ENCODE assay signal across 7 cellular contexts in genomic region chr16:27457605-27457900, GRCh38. TPM values are rescaled to one million over a fixed set of nuclear protein-coding genes. Genes with fewer than 3 reads are reported as not detected.
A peak's percentile ranks its signal among the peaks of the same experiment; 100 is the strongest.
DNase-seq lines count a peak whose midpoint lies in the region; ATAC-seq, FAIRE-seq and TF ChIP-seq lines count a peak whose summit lies in the region.
"Not testable (repeated sequence)": the region's sequence is repeated elsewhere in the genome, so short reads cannot be mapped to it uniquely, and the experiment has no call there.

No MANE protein-coding gene starts in this region.

- not testable (repeated sequence) for H3K4me3 ChIP-seq in IMR-90 (ENCODE audit: insufficient read depth, low read depth, low read length); H1 (ENCODE audit: extremely low read depth in 1 of 4, insufficient read depth in 2 of 4, low read depth in 3 of 4, low read length in 4 of 4); HepG2 (replicated peaks in 1 of 3; ENCODE audit: insufficient read depth in 1 of 3, low read depth in 2 of 3, low read length in 3 of 3); spleen

- H3K4me2 ChIP-seq in IMR-90 (ENCODE audit: low read depth, low read length); H1 (ENCODE audit: insufficient read depth in 1 of 2, low read depth in 2 of 2, low read length in 2 of 2); HepG2 (ENCODE audit: low read depth, low read length): not testable (repeated sequence)

- H3K9ac ChIP-seq in IMR-90 (ENCODE audit: low read depth, low read length); H1 (replicated peaks in 1 of 4; ENCODE audit: extremely low read depth in 1 of 4, low read depth in 3 of 4, low read length in 3 of 4); HepG2 (ENCODE audit: insufficient read depth, low read depth, low read length): not testable (repeated sequence)

- not testable (repeated sequence) for H3K9me1 ChIP-seq in IMR-90 (ENCODE audit: insufficient read depth, low read length)

- H3K27ac Mint-ChIP-seq in CD4-positive, alpha-beta T cell = peak overlapping the region; percentile 61
- peak overlapping the region; percentile 21 for H3K27ac Mint-ChIP-seq in activated CD8-positive, alpha-beta memory T cell treated with anti-CD3 and anti-CD28 coated beads, Interleukin-2, amount 10 ng/mL, durations not matched to agents 7 days and 5 days
- H3K27ac Mint-ChIP-seq in activated naive CD4-positive, alpha-beta T cell treated with anti-CD3 and anti-CD28 coated beads, Interleukin-2, amount 50 U/mL, for 72 hours = peak overlapping the region; percentile 88 to 93

- H3K79me1 ChIP-seq in IMR-90 (ENCODE audit: low read depth in 1 of 2, low read length in 2 of 2); H1 (ENCODE audit: low read depth, low read length): not testable (repeated sequence)

- in situ Hi-C loops in IMR-90 (cut with MboI; ENCODE audit: low sequenced_read_pairs) = loop anchor here (10.0 to 25.0 kb wide), 2 partner anchors 303 to 1620 kb away; no protein-coding TSS in a partner anchor
- in situ Hi-C loops in HepG2 (cut with HindIII; ENCODE audit: extremely low pct_ligation_motif_present, low pct_unique_long_range_greater_than_20kb) = loop anchor here (10.0 kb wide), 1 partner anchor 283 kb away; no protein-coding TSS in a partner anchor

- 87% methylated on average over 6 of the region's 17 CpGs; no CpG with 5 or more reads in 1 of the 2 experiments for WGBS in IMR-90 (ENCODE audit: extremely low coverage in 2 of 2, insufficient read length in 1 of 2), 2 experiments
- WGBS in H1 (ENCODE audit: extremely low coverage in 1 of 2, insufficient coverage in 1 of 2, insufficient read length in 1 of 2, insufficient replicate concordance in 2 of 2, low coverage in 1 of 2, low lambda C conversion rate in 2 of 2, missing lambda C conversion rate in 1 of 2), 2 experiments = 96% methylated on average over 12 of the region's 17 CpGs; no CpG with 5 or more reads in 1 of the 2 experiments
- 87% methylated on average over 17 of the region's 17 CpGs for WGBS in HepG2 (ENCODE audit: low lambda C conversion rate)
- WGBS in spleen, 5 donors = 88 to 95% (median 92%) methylated on average over 17 of the region's 17 CpGs

- not testable (repeated sequence) for H2BK20ac ChIP-seq in IMR-90 (ENCODE audit: low read depth, low read length); H1 (ENCODE audit: low read length)

- H2AK9ac ChIP-seq in IMR-90 (replicated peaks; ENCODE audit: low read depth, low read length, poor library complexity) = peak overlapping the region; percentile 48

- H2BK120ac ChIP-seq in IMR-90 (ENCODE audit: low read depth, low read length); H1 (replicated peaks; ENCODE audit: low read depth, low read length): not testable (repeated sequence)

- not testable (repeated sequence) for FAIRE-seq in H1 (lab: Jason Lieb, UNC); HepG2 (lab: Jason Lieb, UNC)

- not testable (repeated sequence) for H3K18ac ChIP-seq in IMR-90 (ENCODE audit: low read depth, low read length); H1 (ENCODE audit: extremely low read depth, low read length)

- peaks cover 23% of the 10 kb centered on the region for H3K36me3 Mint-ChIP-seq in CD4-positive, alpha-beta T cell (ENCODE audit: low read depth)
- not testable (repeated sequence) for H3K36me3 Mint-ChIP-seq in activated CD8-positive, alpha-beta memory T cell treated with anti-CD3 and anti-CD28 coated beads, Interleukin-2, amount 10 ng/mL, durations not matched to agents 7 days and 5 days
- H3K36me3 Mint-ChIP-seq in activated naive CD4-positive, alpha-beta T cell treated with anti-CD3 and anti-CD28 coated beads, Interleukin-2, amount 50 U/mL, for 72 hours = peaks cover 6 to 13% of the 10 kb centered on the region in 2 donors

- peaks cover 47% of the 10 kb centered on the region for H3K4me1 Mint-ChIP-seq in CD4-positive, alpha-beta T cell (ENCODE audit: low read depth)
- peaks cover 33% of the 10 kb centered on the region for H3K4me1 Mint-ChIP-seq in activated CD8-positive, alpha-beta memory T cell treated with anti-CD3 and anti-CD28 coated beads, Interleukin-2, amount 10 ng/mL, durations not matched to agents 7 days and 5 days

- not testable (repeated sequence) for H3K27me3 ChIP-seq in CD4-positive, alpha-beta T cell (ENCODE audit: control insufficient read depth, insufficient read depth, low read length); IMR-90 (ENCODE audit: control insufficient read depth, insufficient read depth, low read length); H1 (replicated peaks in 1 of 4; ENCODE audit: control insufficient read depth in 3 of 4, extremely low read depth in 1 of 4, insufficient read depth in 3 of 4, low read length in 3 of 4); HepG2 (ENCODE audit: control insufficient read depth in 1 of 2, insufficient read depth in 2 of 2, low read length in 2 of 2); spleen (replicated peaks in 1 of 7)

- CTCF ChIA-PET in CD4-positive, alpha-beta T cell (lab: Charles Lee) = interaction anchor here (0.7 kb wide), 1 partner anchor 118 kb away, joined by 3 read pairs; no protein-coding TSS in a partner anchor
- CTCF ChIA-PET in IMR-90 (lab: Yijun Ruan, JAX); H1 (lab: Charles Lee; ENCODE audit: partially characterized antibody): not testable (repeated sequence)
- CTCF ChIA-PET in activated CD8-positive, alpha-beta memory T cell treated with anti-CD3 and anti-CD28 coated beads, Interleukin-2, amount 10 ng/mL, durations not matched to agents 7 days and 5 days (lab: Charles Lee) = interaction anchor here (1.5 to 2.9 kb wide), 4 partner anchors 86 to 278 kb away, joined by 5 to 9 read pairs (median 7); no protein-coding TSS in a partner anchor
- CTCF ChIA-PET in HepG2 (lab: Yijun Ruan, JAX; ENCODE audit: low intra/inter-chr PET ratio, low total read pairs) = interaction anchor here (0.8 to 2.0 kb wide), 3 partner anchors 223 to 302 kb away, joined by 4 to 17 read pairs (median 10); no protein-coding TSS in a partner anchor

- TF ChIP-seq RAD21 in IMR-90 (IDR thresholded peaks at IDR 0.05; ENCODE audit: low read length); H1 (IDR thresholded peaks at IDR 0.05 in 1 of 2, conservative IDR thresholded peaks at IDR 0.05 in 1 of 2; ENCODE audit: low read depth in 2 of 2, low read length in 2 of 2); HepG2 (CRISPR knock-in tag; IDR thresholded peaks at IDR 0.05): not testable (repeated sequence)

- H2BK15ac ChIP-seq in IMR-90 (ENCODE audit: low read depth, low read length); H1 (ENCODE audit: low read length): not testable (repeated sequence)

- H2AK5ac ChIP-seq in IMR-90 (ENCODE audit: low read depth, low read length) = peak overlapping the region; percentile 60; the same call in 1 of the 2 replicates
- not testable (repeated sequence) for H2AK5ac ChIP-seq in H1 (ENCODE audit: low read depth, low read length)

- intact Hi-C loops in CD4-positive, alpha-beta T cell (cut with DNase I, micrococcal nuclease) = loop anchor here (1.0 to 5.0 kb wide), 6 partner anchors 89 to 1620 kb away; no protein-coding TSS in a partner anchor
- intact Hi-C loops in IMR-90 (cut with micrococcal nuclease) (loop anchor here (1.0 to 2.0 kb wide), 5 partner anchors 89 to 347 kb away; no protein-coding TSS in a partner anchor), HepG2 (cut with micrococcal nuclease; ENCODE audit: unreplicated experiment) (loop anchor here (1.0 to 5.0 kb wide), 3 partner anchors 80 to 278 kb away; no protein-coding TSS in a partner anchor), spleen (cut with DNase I; ENCODE audit: low total_unique reads) (loop anchor here (5.0 to 10.0 kb wide), 3 partner anchors 83 to 300 kb away; no protein-coding TSS in a partner anchor)

- H3K27me3 Mint-ChIP-seq in CD4-positive, alpha-beta T cell; activated CD8-positive, alpha-beta memory T cell treated with anti-CD3 and anti-CD28 coated beads, Interleukin-2, amount 10 ng/mL, durations not matched to agents 7 days and 5 days: not testable (repeated sequence)

- not testable (repeated sequence) for ATAC-seq in CD4-positive, alpha-beta T cell (ENCODE audit: poor library complexity); IMR-90 (ENCODE audit: low read depth); activated CD8-positive, alpha-beta memory T cell treated with anti-CD3 and anti-CD28 coated beads, Interleukin-2, amount 10 ng/mL, durations not matched to agents 7 days and 5 days; activated naive CD4-positive, alpha-beta T cell treated with anti-CD3 and anti-CD28 coated beads, Interleukin-2, amount 50 U/mL, for 72 hours; HepG2

- not testable (repeated sequence) for H3K56ac ChIP-seq in IMR-90 (ENCODE audit: extremely low read depth, insufficient read depth, low read length); H1 (replicated peaks; ENCODE audit: insufficient read length, low read depth, low read length)

- not testable (repeated sequence) for H3K23me2 ChIP-seq in H1 (ENCODE audit: low read depth, low read length)

- H3K4me1 ChIP-seq in IMR-90 (ENCODE audit: control insufficient read depth, insufficient read depth, low read length); H1 (replicated peaks in 1 of 4; ENCODE audit: control insufficient read depth in 3 of 4, insufficient read depth in 4 of 4, low read length in 3 of 4); HepG2 (ENCODE audit: insufficient read depth, low read length): not testable (repeated sequence)
- peaks cover 7 to 50% (median 29%) of the 10 kb centered on the region in 6 donors for H3K4me1 ChIP-seq in spleen

- not testable (repeated sequence) for H3K14ac ChIP-seq in IMR-90 (replicated peaks; ENCODE audit: low read depth, low read length); H1 (ENCODE audit: insufficient read length)

- not testable (repeated sequence) for TF ChIP-seq CTCF in CD4-positive, alpha-beta T cell (IDR thresholded peaks at IDR 0.05); IMR-90 (conservative IDR thresholded peaks at IDR 0.05; ENCODE audit: low read depth, low read length); H1 (IDR thresholded peaks at IDR 0.05; ENCODE audit: control extremely low read depth in 1 of 3, insufficient read depth in 1 of 3, low read depth in 1 of 3, low read length in 3 of 3); HepG2 (CRISPR knock-in tag; IDR thresholded peaks at IDR 0.05); spleen (IDR thresholded peaks at IDR 0.05 in 8 of 11, conservative IDR thresholded peaks at IDR 0.05 in 3 of 11)

- H4K5ac ChIP-seq in IMR-90 (ENCODE audit: low read depth, low read length); H1 (ENCODE audit: insufficient read length, low read depth, low read length): not testable (repeated sequence)

- POLR2A ChIA-PET in CD4-positive, alpha-beta T cell (lab: Charles Lee) = interaction anchor here (1.3 kb wide), 1 partner anchor 278 kb away, joined by 5 read pairs; no protein-coding TSS in a partner anchor
- POLR2A ChIA-PET in IMR-90 (lab: Charles Lee; ENCODE audit: unreplicated experiment); HepG2 (lab: Yijun Ruan, JAX): not testable (repeated sequence)
- POLR2A ChIA-PET in H1 (lab: Charles Lee; ENCODE audit: partially characterized antibody) = interaction anchor here (0.6 kb wide), 1 partner anchor 220 kb away, joined by 3 read pairs; no protein-coding TSS in a partner anchor

- H2BK5ac ChIP-seq in IMR-90 (ENCODE audit: low read depth, low read length, poor library complexity, severe bottlenecking); H1 (ENCODE audit: low read depth, low read length): not testable (repeated sequence)

- H4K8ac ChIP-seq in IMR-90 (ENCODE audit: low read depth in 2 of 2, low read length in 2 of 2) = not testable (repeated sequence)
- H4K8ac ChIP-seq in H1 (ENCODE audit: extremely low read depth, insufficient read depth, low read length) = peak overlapping the region; percentile 48; the same call in 1 of the 2 replicates

- H4K20me1 ChIP-seq in IMR-90 (ENCODE audit: insufficient read depth, low read length); H1 (replicated peaks in 1 of 2; ENCODE audit: control insufficient read depth in 1 of 2, insufficient read depth in 2 of 2, low read length in 2 of 2); HepG2 (ENCODE audit: insufficient read depth, low read length): not testable (repeated sequence)

- H3K36me3 ChIP-seq in IMR-90 (ENCODE audit: control insufficient read depth, insufficient read depth, low read length) (peaks cover 32% of the 10 kb centered on the region), H1 (ENCODE audit: control insufficient read depth in 2 of 4, insufficient read depth in 4 of 4, low read length in 3 of 4) (peaks cover 3 to 20% (median 10%) of the 10 kb centered on the region in 4 experiments; a peak in 6 of 8 replicates), HepG2 (replicated peaks in 1 of 2; ENCODE audit: control insufficient read depth in 1 of 2, insufficient read depth in 2 of 2, low read length in 2 of 2) (peaks cover 14 to 30% of the 10 kb centered on the region in 2 experiments; a peak in 4 of 5 replicates), spleen (peaks cover 0 to 38% (median 27%) of the 10 kb centered on the region in 6 donors)

- dilution Hi-C loops in IMR-90 (cut with HindIII; ENCODE audit: low sequenced_read_pairs, unreplicated experiment) = not testable (repeated sequence)

- BruUV-seq in IMR-90 (replicated peaks; lab: Mats Ljungman, UMichigan); HepG2 (replicated peaks; lab: Mats Ljungman, UMichigan): not testable (repeated sequence)

- H3K27ac ChIP-seq in CD4-positive, alpha-beta T cell (ENCODE audit: low read depth, low read length); IMR-90 (ENCODE audit: insufficient read depth, low read length); H1 (ENCODE audit: low read depth, low read length); HepG2 (ENCODE audit: extremely low read length, insufficient read depth, low read length); spleen: not testable (repeated sequence)

- H3K9me3 ChIP-seq in CD4-positive, alpha-beta T cell (ENCODE audit: control insufficient read depth, low read length); IMR-90 (ENCODE audit: control insufficient read depth, insufficient read depth, low read length); H1 (ENCODE audit: insufficient read depth in 2 of 2, low read depth in 1 of 2, low read length in 1 of 2); HepG2 (ENCODE audit: low read length); spleen: not testable (repeated sequence)

- DNase-seq in CD4-positive, alpha-beta T cell; IMR-90; activated CD8-positive, alpha-beta memory T cell treated with anti-CD3 and anti-CD28 coated beads, Interleukin-2, amount 10 ng/mL, durations not matched to agents 7 days and 5 days; activated naive CD4-positive, alpha-beta T cell treated with anti-CD3 and anti-CD28 coated beads, Interleukin-2, amount 50 U/mL, for 72 hours (ENCODE audit: low spot score in 2 of 2); H1 (ENCODE audit: low read depth in 1 of 2, low spot score in 2 of 2); HepG2 (ENCODE audit: low spot score): not testable (repeated sequence)
- peak; percentile 52 for DNase-seq in spleen

- not testable (repeated sequence) for TF ChIP-seq EP300 in H1 (IDR thresholded peaks at IDR 0.05; ENCODE audit: borderline replicate concordance in 1 of 2, low read depth in 2 of 2, low read length in 2 of 2); HepG2 (IDR thresholded peaks at IDR 0.05; ENCODE audit: low read depth in 2 of 2, low read length in 2 of 2); HepG2 (CRISPR knock-in tag; IDR thresholded peaks at IDR 0.05; ENCODE audit: borderline replicate concordance)

- not testable (repeated sequence) for H3K79me2 ChIP-seq in H1 (ENCODE audit: control insufficient read depth in 1 of 2, insufficient read depth in 2 of 2, low read length in 2 of 2); HepG2 (ENCODE audit: insufficient read depth, low read length)

- H2BK12ac ChIP-seq in H1 (ENCODE audit: low read depth, low read length) = not testable (repeated sequence)

- not testable (repeated sequence) for H3K23ac ChIP-seq in IMR-90 (ENCODE audit: low read depth, low read length); H1 (ENCODE audit: insufficient read length)

- H4K91ac ChIP-seq in IMR-90 (ENCODE audit: insufficient read depth, low read depth, low read length); H1 (replicated peaks; ENCODE audit: insufficient read length, low read length): not testable (repeated sequence)

- peak overlapping the region; percentile 34 for H2AFZ ChIP-seq in IMR-90 (replicated peaks; ENCODE audit: low read length, poor library complexity)
- not testable (repeated sequence) for H2AFZ ChIP-seq in H1 (ENCODE audit: low read length); HepG2 (ENCODE audit: low read length)

- H3K4ac ChIP-seq in IMR-90 (ENCODE audit: low read depth, low read length); H1 (replicated peaks; ENCODE audit: insufficient read length, low read depth, low read length): not testable (repeated sequence)

- TF ChIP-seq POLR2A in IMR-90 (IDR thresholded peaks at IDR 0.05; ENCODE audit: low read depth, low read length); H1 (IDR thresholded peaks at IDR 0.05; ENCODE audit: control extremely low read depth in 1 of 2, low read depth in 2 of 2, low read length in 2 of 2); HepG2 (IDR thresholded peaks at IDR 0.05; ENCODE audit: insufficient read depth in 1 of 2, low read depth in 2 of 2, low read length in 2 of 2); spleen (IDR thresholded peaks at IDR 0.05): not testable (repeated sequence)

- H3K4me3 Mint-ChIP-seq in CD4-positive, alpha-beta T cell; activated CD8-positive, alpha-beta memory T cell treated with anti-CD3 and anti-CD28 coated beads, Interleukin-2, amount 10 ng/mL, durations not matched to agents 7 days and 5 days: not testable (repeated sequence)

- H3K9me3 Mint-ChIP-seq in CD4-positive, alpha-beta T cell; activated CD8-positive, alpha-beta memory T cell treated with anti-CD3 and anti-CD28 coated beads, Interleukin-2, amount 10 ng/mL, durations not matched to agents 7 days and 5 days (ENCODE audit: low read depth); activated naive CD4-positive, alpha-beta T cell treated with anti-CD3 and anti-CD28 coated beads, Interleukin-2, amount 50 U/mL, for 72 hours: not testable (repeated sequence)

RNA-seq across cellular contexts. Expression of gene IL21R, which starts 55.6 kb away (rescaled TPM):
- total RNA-seq in CD4-positive, alpha-beta T cell = 10 to 100 TPM; 34.5 to 34.8 TPM
- 0.72 and 0.83 TPM in 2 replicates for total RNA-seq in IMR-90 (2012; rRNA removed)
- polyA plus RNA-seq in IMR-90 (2012; rRNA removed) = 0.83 and 0.97 TPM in 2 replicates
- 0.54 and 0.75 TPM in 2 replicates for polyA plus RNA-seq in IMR-90 (2012; cell fraction: cytosol; rRNA removed)
- 0.38 and 0.77 TPM in 2 replicates for polyA plus RNA-seq in IMR-90 (2012; cell fraction: nucleus; rRNA removed; ENCODE audit: low replicate concordance)
- total RNA-seq in activated CD8-positive, alpha-beta memory T cell treated with anti-CD3 and anti-CD28 coated beads, Interleukin-2, amount 10 ng/mL, durations not matched to agents 7 days and 5 days = 10 to 100 TPM; 24.6 to 38.0 TPM
- total RNA-seq in activated naive CD4-positive, alpha-beta T cell treated with anti-CD3 and anti-CD28 coated beads, Interleukin-2, amount 50 U/mL, for 72 hours = 100 to 1,000 TPM; 103 to 106 TPM
- total RNA-seq in H1 (2021; fragmentation: NEBNext Ultra II Directional; extraction: Animal tissue kit (Norgen Biotek cat#: 25700)) = 0.34 TPM in 2 replicates
- polyA plus RNA-seq in H1 (2011; rRNA removed) = 0.70 and 0.75 TPM in 2 replicates
- 0.79 TPM for polyA plus RNA-seq in H1 (2011; cell fraction: cytosol; rRNA removed)
- 0.43 TPM for polyA plus RNA-seq in H1 (2011; cell fraction: nucleus; rRNA removed)
- polyA plus RNA-seq in H1 (2012, experiment 1 of 2) = 0.29 to 0.58 TPM (median 0.34 TPM) in 4 replicates
- polyA plus RNA-seq in H1 (2012, experiment 2 of 2) = 0.33 TPM
- 0.97 TPM for polyA plus RNA-seq in H1 (2013, experiment 1 of 2)
- 0.96 TPM for polyA plus RNA-seq in H1 (2013, experiment 2 of 2)
- polyA minus RNA-seq in H1 (2011; rRNA and poly(A)+ RNA removed) = 1.1 and 1.9 TPM in 2 replicates
- not detected for polyA minus RNA-seq in H1 (2011; cell fraction: cytosol; rRNA and poly(A)+ RNA removed)
- not detected for polyA minus RNA-seq in H1 (2011; cell fraction: nucleus; rRNA and poly(A)+ RNA removed)
- 0.17 and 0.64 TPM in 2 replicates for total RNA-seq in HepG2 (2016; rRNA removed; fragmentation: Illumina TruSeq; extraction: Trizol)
- total RNA-seq in HepG2 (2016; cell fraction: cytosol; rRNA removed; fragmentation: Illumina TruSeq; extraction: Trizol; ENCODE audit: low read depth) = not detected in 2 replicates
- 0.22 and 0.43 TPM in 2 replicates for total RNA-seq in HepG2 (2016; cell fraction: insoluble cytoplasmic fraction; rRNA removed; fragmentation: Illumina TruSeq; extraction: Trizol)
- total RNA-seq in HepG2 (2016; cell fraction: membrane; rRNA removed; fragmentation: Illumina TruSeq; extraction: Trizol) = 0.22 and 0.45 TPM in 2 replicates
- total RNA-seq in HepG2 (2016; cell fraction: nucleus; rRNA removed; fragmentation: Illumina TruSeq; extraction: Trizol) = 0.28 and 0.40 TPM in 2 replicates
- 0.49 and 1.6 TPM in 2 replicates for polyA plus RNA-seq in HepG2 (2011; rRNA removed)
- polyA plus RNA-seq in HepG2 (2011; cell fraction: cytosol; rRNA removed) = 0.62 and 1.4 TPM in 2 replicates
- polyA plus RNA-seq in HepG2 (2011; cell fraction: nucleus; rRNA removed) = 0.34 and 1.6 TPM in 2 replicates
- polyA plus RNA-seq in HepG2 (2012) = 1.1 and 2.8 TPM in 2 replicates
- polyA plus RNA-seq in HepG2 (2016; cell fraction: cytosol; fragmentation: Illumina TruSeq; extraction: Trizol; ENCODE audit: low read depth) = 0.07 and 0.09 TPM in 2 replicates
- 0.14 and 0.21 TPM in 2 replicates for polyA plus RNA-seq in HepG2 (2016; cell fraction: insoluble cytoplasmic fraction; fragmentation: Illumina TruSeq; extraction: Trizol; ENCODE audit: low read depth)
- polyA plus RNA-seq in HepG2 (2016; cell fraction: membrane; fragmentation: Illumina TruSeq; extraction: Trizol; ENCODE audit: low read depth) = 0.06 and 0.12 TPM in 2 replicates
- 0.35 and 0.56 TPM in 2 replicates for polyA plus RNA-seq in HepG2 (2016; cell fraction: nucleus; fragmentation: Illumina TruSeq; extraction: Trizol; ENCODE audit: insufficient read depth, low read depth)
- 0.56 and 3.1 TPM in 2 replicates for polyA minus RNA-seq in HepG2 (2011; rRNA and poly(A)+ RNA removed; ENCODE audit: low replicate concordance)
- polyA minus RNA-seq in HepG2 (2011; cell fraction: cytosol; rRNA and poly(A)+ RNA removed) = 0.88 and 1.1 TPM in 2 replicates
- polyA minus RNA-seq in HepG2 (2011; cell fraction: nucleus; rRNA and poly(A)+ RNA removed) = 0.26 and 0.87 TPM in 2 replicates
- 10 to 100 TPM in 6 of 7 donors, 1 to 10 TPM in 1; 8.7 to 19.7 (median 13.0) TPM for total RNA-seq in spleen
- 1 to 10 TPM; 2.7 to 6.0 (median 3.3) TPM for polyA plus RNA-seq in spleen

Comparison
In these comparisons a context has a peak if more than half of its experiments do, and no peak if none do; other contexts are left out.
1. H3K27ac Mint-ChIP-seq: peak in every context shown above with its lines; median percentile 90 in activated naive CD4-positive, alpha-beta T cell treated with anti-CD3 and anti-CD28 coated beads, Interleukin-2, amount 50 U/mL, for 72 hours; 61 in CD4-positive, alpha-beta T cell; 21 in activated CD8-positive, alpha-beta memory T cell treated with anti-CD3 and anti-CD28 coated beads, Interleukin-2, amount 10 ng/mL, durations not matched to agents 7 days and 5 days.